In the genomic region with DNA sequence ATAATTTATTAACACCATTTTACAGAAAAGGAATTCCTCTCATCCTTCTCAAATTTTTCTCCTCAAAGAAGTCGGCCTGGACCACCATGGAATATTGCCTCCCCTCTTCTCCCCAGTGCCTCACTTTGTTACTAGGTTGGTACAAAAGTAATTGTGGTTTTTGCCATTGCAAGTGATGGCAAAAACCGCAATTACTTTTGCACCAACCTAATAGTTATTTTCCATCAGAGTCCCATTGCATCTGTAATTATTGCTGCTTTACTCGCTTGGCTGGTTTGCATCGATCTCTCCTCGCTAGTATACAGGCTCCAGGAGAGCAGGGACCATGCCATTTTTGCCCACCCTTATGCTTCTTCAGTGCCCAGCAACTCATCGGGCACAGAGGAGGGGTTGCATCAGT, we compare ENCODE assay signal across 8 cellular contexts. TPM values are rescaled to one million over a fixed set of nuclear protein-coding genes. Genes with fewer than 3 reads are reported as not detected.
"Had no signal": no experiment of that assay in that cellular context is flagged by ENCODE, and none has a peak within 500 bp of the region (broad histone marks: within the 10 kb centered on the region; RNA-seq: fewer than 3 reads in every experiment).

No MANE protein-coding gene starts in this region.

- DNase-seq: GOT3, KG1 had no signal

- FAIRE-seq: HTR-8/SVneo had no signal

- H3K4me1 ChIP-seq: HAP-1 had no signal

- ATAC-seq: HCT116 had no signal

- H3K4me3 ChIP-seq: HAP-1 had no signal

- H3K36me3 ChIP-seq: HAP-1 had no signal

- H3K9me3 ChIP-seq: HAP-1 had no signal

RNA-seq across cellular contexts. Expression of a gene that starts 1.0 kb away (rescaled TPM):
- total RNA-seq: H4, HT-29 had no signal
- polyA plus RNA-seq: IgD-negative memory B cell had no signal

RNA-seq across cellular contexts. Expression of a gene that starts 10.7 kb away (rescaled TPM):
- total RNA-seq: H4, HT-29 had no signal
- polyA plus RNA-seq: IgD-negative memory B cell had no signal
